Comparison of ENCODE assay signal across 22 cellular contexts in genomic region chr4:119081542-119081859, GRCh38. TPM values are rescaled to one million over a fixed set of nuclear protein-coding genes. Genes with fewer than 3 reads are reported as not detected.
A peak's percentile ranks its signal among the peaks of the same experiment; 100 is the strongest.
DNase-seq lines count a peak whose midpoint lies in the region; ATAC-seq, FAIRE-seq and TF ChIP-seq lines count a peak whose summit lies in the region.
"Had no signal": no experiment of that assay in that cellular context is flagged by ENCODE, and none has a peak within 500 bp of the region (broad histone marks: within the 10 kb centered on the region; RNA-seq: fewer than 3 reads in every experiment).

No MANE protein-coding gene starts in this region.

- H3K27ac ChIP-seq in 22Rv1 = peak overlapping the region; percentile 33
- peak overlapping the region; percentile 91 to 93 for H3K27ac ChIP-seq in A549
- H3K27ac ChIP-seq in VCaP = peak overlapping the region; percentile 26; the same call in 1 of the 2 replicates
- peak overlapping the region; percentile 88 to 89 for H3K27ac ChIP-seq in mucosa of rectum (ENCODE audit: low read depth in 2 of 2, low read length in 2 of 2)
- H3K27ac ChIP-seq: BLaER1 treated with 17β-estradiol and CSF1 and Interleukin-3, amounts not matched to agents 10 nM and 100 nM; HL-60; SK-N-MC had no signal

- H3K4me2 ChIP-seq in A549 = peak overlapping the region; percentile 68
- H3K4me2 ChIP-seq: BLaER1 treated with 17β-estradiol and CSF1 and Interleukin-3, amounts not matched to agents 10 nM and 100 nM had no signal

- no peak for ATAC-seq in A549

- H3K9ac ChIP-seq in mucosa of rectum (ENCODE audit: low read depth in 1 of 2, low read length in 2 of 2) = no peak overlapping the region
- H3K9ac ChIP-seq: BLaER1 treated with 17β-estradiol and CSF1 and Interleukin-3, amounts not matched to agents 10 nM and 100 nM had no signal

- H3K4me3 ChIP-seq in A549 = no peak overlapping the region
- H3K4me3 ChIP-seq in mucosa of rectum (ENCODE audit: low read length in 2 of 2) = peak overlapping the region in 1 of 2 donors; percentile 49
- H3K4me3 ChIP-seq: BLaER1 treated with 17β-estradiol and CSF1 and Interleukin-3, amounts not matched to agents 10 nM and 100 nM; SK-N-MC had no signal

- no peak for TF ChIP-seq RAD21 in A549 (conservative IDR thresholded peaks at IDR 0.05 in 1 of 2, IDR thresholded peaks at IDR 0.05 in 1 of 2)

- POLR2A ChIA-PET in A549 (lab: Yijun Ruan, JAX) = interaction anchor here (0.8 to 1.7 kb wide), 2 partner anchors 22 to 131 kb away, joined by 3 to 5 read pairs; partner anchors contain the start of gene USP53

- no peak for DNase-seq in A549 (ENCODE audit: low read depth in 1 of 2, low spot score in 1 of 2)
- no peak for DNase-seq in NCI-H187 (lab: John Stamatoyannopoulos, UW)
- no peak for DNase-seq in NCI-H146 (lab: John Stamatoyannopoulos, UW)
- no peak for DNase-seq in DMS 273 treated with DMSO at 0.1 percent for 48 hours (lab: John Stamatoyannopoulos, UW)
- DNase-seq: CD4-positive, alpha-beta memory T cell; GF-D8; GOT3; HCEC 1CT; KG1; NCI-H1092 treated with DMSO at 0.1 percent for 48 hours; NCI-H1436 treated with DMSO at 0.1 percent for 48 hours; NCI-H2081; NCI-H2171 treated with DMSO at 0.1 percent for 48 hours; NCI-H526; OCI-M1; SHP77 treated with DMSO at 0.1 percent for 48 hours had no signal

- peaks cover 35% of the 10 kb centered on the region for H3K4me1 ChIP-seq in A549
- H3K4me1 ChIP-seq in mucosa of rectum (ENCODE audit: control insufficient read depth in 2 of 2, insufficient read depth in 2 of 2, low read length in 2 of 2) = peaks cover 10 to 17% of the 10 kb centered on the region in 2 donors

- WGBS in A549 (ENCODE audit: missing lambda C conversion rate) = 19% methylated on average over 1 of the region's 1 CpG

- TF ChIP-seq CTCF in 22Rv1 (IDR thresholded peaks at IDR 0.05) (no peak), A549 (IDR thresholded peaks at IDR 0.05) (no peak), VCaP (conservative IDR thresholded peaks at IDR 0.05) (no peak)

- TF ChIP-seq POLR2A in A549 (IDR thresholded peaks at IDR 0.05; ENCODE audit: low read length) = no peak

- no peak for TF ChIP-seq EP300 in A549 (IDR thresholded peaks at IDR 0.05)

- no peak for FAIRE-seq in A549 (lab: Jason Lieb, UNC)

- no peaks in the 10 kb centered on the region for H3K36me3 ChIP-seq in mucosa of rectum (ENCODE audit: control insufficient read depth in 2 of 2, insufficient read depth in 2 of 2, low read length in 2 of 2)
- H3K36me3 ChIP-seq: BLaER1 treated with 17β-estradiol and CSF1 and Interleukin-3, amounts not matched to agents 10 nM and 100 nM had no signal

- no peaks in the 10 kb centered on the region for H3K27me3 ChIP-seq in mucosa of rectum (ENCODE audit: control insufficient read depth in 2 of 2, insufficient read depth in 2 of 2, low read length in 2 of 2)
- H3K27me3 ChIP-seq: BLaER1 treated with 17β-estradiol and CSF1 and Interleukin-3, amounts not matched to agents 10 nM and 100 nM had no signal

- CTCF ChIA-PET in A549 (lab: Yijun Ruan, JAX) = no interaction called here

- H3K9me3 ChIP-seq in A549 (no peaks in the 10 kb centered on the region), mucosa of rectum (ENCODE audit: control insufficient read depth in 2 of 2, low read length in 2 of 2) (no peaks in the 10 kb centered on the region)
- H3K9me3 ChIP-seq: BLaER1 treated with 17β-estradiol and CSF1 and Interleukin-3, amounts not matched to agents 10 nM and 100 nM had no signal

TF ChIP-seq in A549, 52 proteins besides CTCF, POLR2A, EP300 and RAD21:
- TF ChIP-seq EHF (CRISPR knock-in tag; IDR thresholded peaks at IDR 0.05) = 0 out of 2 replicates have a peak, but pooled peaks have one; percentile 17
- no peak for TF ChIP-seq ELK1 (IDR thresholded peaks at IDR 0.05; ENCODE audit: low read depth, low read length)

RNA-seq across cellular contexts. Expression of gene MYOZ2, which starts 54.1 kb away (rescaled TPM):
- polyA plus RNA-seq in A549 (2011; rRNA removed) = not detected in 2 replicates
- not detected in 2 replicates for polyA plus RNA-seq in A549 (2012; cell fraction: cytosol; rRNA removed)
- polyA plus RNA-seq in A549 (2012; cell fraction: nucleus; rRNA removed) = not detected in 2 replicates
- not detected in 3 replicates for polyA plus RNA-seq in A549 (2017; fragmentation: RNase III; extraction: RNeasy Plus Mini Kit Qiagen cat#74134 plus additional on column Dnase treatment)
- not detected in 2 replicates for polyA minus RNA-seq in A549 (2011; rRNA and poly(A)+ RNA removed)
- polyA plus RNA-seq: CD4-positive, alpha-beta memory T cell had no signal

Comparison
In these comparisons a context has a peak if more than half of its experiments do, and no peak if none do; other contexts are left out.
1. H3K27ac ChIP-seq: peak in every context shown above with its lines; median percentile 92 in A549; 88 in mucosa of rectum; 33 in 22Rv1; 26 in VCaP.